In genomic region chr20:16369441-16369840, GRCh38 we compare ENCODE assay signal across 5 cellular contexts.
"Had no signal": no experiment of that assay in that cellular context is flagged by ENCODE, and none has a peak within 500 bp of the region (broad histone marks: within the 10 kb centered on the region; RNA-seq: fewer than 3 reads in every experiment).

No MANE protein-coding gene starts in this region.

- H3K27ac Mint-ChIP-seq: GM23338, H9 had no signal

- H3K4me2 ChIP-seq: GM23338 had no signal

- ATAC-seq: K562 had no signal

- H3K4me3 ChIP-seq: GM23338, K562 had no signal

- DNase-seq: H9, HCEC 1CT, IMR-90 had no signal

- H3K4me3 Mint-ChIP-seq: GM23338, H9 had no signal

- H2AFZ ChIP-seq: GM23338 had no signal

- H3K9me3 Mint-ChIP-seq: GM23338, H9 had no signal
